Comparison of ENCODE assay signal across 34 cellular contexts in genomic region chr5:165405340-165405739, GRCh38.
"Had no signal": no experiment of that assay in that cellular context is flagged by ENCODE, and none has a peak within 500 bp of the region (broad histone marks: within the 10 kb centered on the region; RNA-seq: fewer than 3 reads in every experiment).

No MANE protein-coding gene starts in this region.

- H3K4me3 Mint-ChIP-seq: activated naive CD4-positive, alpha-beta T cell treated with anti-CD3 and anti-CD28 coated beads, Interleukin-2, amount 10 ng/mL, durations not matched to agents 7 days and 5 days; activated naive CD8-positive, alpha-beta T cell treated with anti-CD3 and anti-CD28 coated beads, Interleukin-2, amount 10 ng/mL, durations not matched to agents 7 days and 5 days; activated T-helper 1 cell treated with anti-CD3 and anti-CD28 coated beads, Interleukin-12 subunit alpha, Interleukin-12 subunit beta, Interleukin-2, Interleukin-4 antibody, amounts not matched to agents 30 ng/mL and 10 ng/mL and 1 ng/mL, durations not matched to agents 14 hours and 24 hours and 36 hours; dendritic cell treated with granulocyte-macrophage colony-stimulating factor and Interleukin-4, amounts not matched to agents 40 ng/mL and 50 ng/mL, for 4 days; nephron; stimulated activated effector memory CD8-positive, alpha-beta T cell treated with anti-CD3 and anti-CD28 coated beads, Interleukin-12 subunit alpha, Interleukin-12 subunit beta, amount 100 ng/mL, for 72 hours; stimulated activated naive CD8-positive, alpha-beta T cell treated with anti-CD3 and anti-CD28 coated beads, Interleukin-15, Interleukin-2, amounts not matched to agents 100 ng/mL and 50 ng/mL, for 24 hours; type B pancreatic cell had no signal

- H3K4me3 ChIP-seq: breast epithelium, esophagus squamous epithelium, gastroesophageal sphincter, hepatocyte, left ventricle myocardium inferior, lung, mucosa of descending colon, pancreas, psoas muscle, sigmoid colon, thoracic aorta, uterus had no signal

- H3K27ac Mint-ChIP-seq: activated naive CD4-positive, alpha-beta T cell treated with anti-CD3 and anti-CD28 coated beads, Interleukin-2, amount 10 ng/mL, durations not matched to agents 7 days and 5 days; activated naive CD8-positive, alpha-beta T cell treated with anti-CD3 and anti-CD28 coated beads, Interleukin-2, amount 10 ng/mL, durations not matched to agents 7 days and 5 days; activated T-helper 1 cell treated with anti-CD3 and anti-CD28 coated beads, Interleukin-12 subunit alpha, Interleukin-12 subunit beta, Interleukin-2, Interleukin-4 antibody, amounts not matched to agents 30 ng/mL and 10 ng/mL and 1 ng/mL, durations not matched to agents 14 hours and 24 hours and 36 hours; dendritic cell treated with granulocyte-macrophage colony-stimulating factor and Interleukin-4, amounts not matched to agents 40 ng/mL and 50 ng/mL, for 4 days; nephron; stimulated activated effector memory CD8-positive, alpha-beta T cell treated with anti-CD3 and anti-CD28 coated beads, Interleukin-12 subunit alpha, Interleukin-12 subunit beta, amount 100 ng/mL, for 72 hours; stimulated activated naive CD8-positive, alpha-beta T cell treated with anti-CD3 and anti-CD28 coated beads, Interleukin-15, Interleukin-2, amounts not matched to agents 100 ng/mL and 50 ng/mL, for 24 hours; type B pancreatic cell had no signal

- H3K27ac ChIP-seq: breast epithelium, epithelial cell of prostate, esophagus squamous epithelium, gastroesophageal sphincter, hepatocyte, left ventricle myocardium inferior, pancreas, psoas muscle, sigmoid colon, thoracic aorta, uterus, WERI-Rb-1 had no signal

- ATAC-seq: activated CD4-positive, CD25-positive, alpha-beta regulatory T cell treated with anti-CD3 and anti-CD28 coated beads, Interleukin-2, amount 50 U/mL, for 24 hours; gastroesophageal sphincter; mucosa of descending colon; pancreas; psoas muscle; stimulated activated effector memory CD8-positive, alpha-beta T cell treated with anti-CD3 and anti-CD28 coated beads, Interleukin-12 subunit alpha, Interleukin-12 subunit beta, amount 100 ng/mL, for 72 hours had no signal

- DNase-seq: activated CD4-positive, alpha-beta T cell treated with anti-CD3 and anti-CD28 coated beads for 48 hours; activated CD4-positive, alpha-beta T cell treated with anti-CD3 and anti-CD28 coated beads, Interleukin-2, amount 50 U/mL, for 48 hours; activated CD8-positive, alpha-beta memory T cell treated with anti-CD3 and anti-CD28 coated beads, Interleukin-2, amount 50 U/mL, for 4 hours; activated gamma-delta T cell; activated naive CD4-positive, alpha-beta T cell treated with anti-CD3 and anti-CD28 coated beads, Interleukin-2, amount 10 ng/mL, durations not matched to agents 7 days and 5 days; activated naive CD8-positive, alpha-beta T cell treated with anti-CD3 and anti-CD28 coated beads, Interleukin-2, amount 10 ng/mL, durations not matched to agents 7 days and 5 days; activated T-cell treated with anti-CD3 and anti-CD28 coated beads, Interleukin-2, amount 50 U/mL, for 1 hour; central memory CD4-positive, alpha-beta T cell; esophagus squamous epithelium; islet precursor cell; left ventricle myocardium inferior; mesendoderm; mucosa of descending colon; pancreas; psoas muscle; sigmoid colon; small intestine; stimulated activated CD4-positive, alpha-beta T cell treated with anti-CD3 and anti-CD28 coated beads, Interleukin-4, amount 100 ng/mL, for 24 hours; T-helper 9 cell; uterus; WERI-Rb-1 had no signal

- H3K36me3 Mint-ChIP-seq: activated naive CD4-positive, alpha-beta T cell treated with anti-CD3 and anti-CD28 coated beads, Interleukin-2, amount 10 ng/mL, durations not matched to agents 7 days and 5 days; activated naive CD8-positive, alpha-beta T cell treated with anti-CD3 and anti-CD28 coated beads, Interleukin-2, amount 10 ng/mL, durations not matched to agents 7 days and 5 days; stimulated activated effector memory CD8-positive, alpha-beta T cell treated with anti-CD3 and anti-CD28 coated beads, Interleukin-12 subunit alpha, Interleukin-12 subunit beta, amount 100 ng/mL, for 72 hours; type B pancreatic cell had no signal

- H3K4me1 ChIP-seq: breast epithelium, esophagus squamous epithelium, gastroesophageal sphincter, left ventricle myocardium inferior, psoas muscle, sigmoid colon, uterus had no signal

- H3K36me3 ChIP-seq: breast epithelium, esophagus squamous epithelium, gastroesophageal sphincter, left ventricle myocardium inferior, pancreas, sigmoid colon, thoracic aorta, uterus, WERI-Rb-1 had no signal

- H3K27me3 ChIP-seq: breast epithelium, esophagus squamous epithelium, gastroesophageal sphincter, hepatocyte, pancreas, sigmoid colon, uterus had no signal

- H3K4me1 Mint-ChIP-seq: activated naive CD4-positive, alpha-beta T cell treated with anti-CD3 and anti-CD28 coated beads, Interleukin-2, amount 10 ng/mL, durations not matched to agents 7 days and 5 days; activated naive CD8-positive, alpha-beta T cell treated with anti-CD3 and anti-CD28 coated beads, Interleukin-2, amount 10 ng/mL, durations not matched to agents 7 days and 5 days; stimulated activated effector memory CD8-positive, alpha-beta T cell treated with anti-CD3 and anti-CD28 coated beads, Interleukin-12 subunit alpha, Interleukin-12 subunit beta, amount 100 ng/mL, for 72 hours had no signal

- H3K9me3 ChIP-seq: esophagus squamous epithelium, mucosa of descending colon, pancreas, thoracic aorta, uterus had no signal

- H3K27me3 Mint-ChIP-seq: activated naive CD4-positive, alpha-beta T cell treated with anti-CD3 and anti-CD28 coated beads, Interleukin-2, amount 10 ng/mL, durations not matched to agents 7 days and 5 days; activated naive CD8-positive, alpha-beta T cell treated with anti-CD3 and anti-CD28 coated beads, Interleukin-2, amount 10 ng/mL, durations not matched to agents 7 days and 5 days; dendritic cell treated with granulocyte-macrophage colony-stimulating factor and Interleukin-4, amounts not matched to agents 40 ng/mL and 50 ng/mL, for 4 days; stimulated activated naive CD8-positive, alpha-beta T cell treated with anti-CD3 and anti-CD28 coated beads, Interleukin-15, Interleukin-2, amounts not matched to agents 100 ng/mL and 50 ng/mL, for 24 hours; type B pancreatic cell had no signal
